ENCODE assay signal across 8 cellular contexts in genomic region chr9:97038551-97038908, GRCh38. TPM values are rescaled to one million over a fixed set of nuclear protein-coding genes. Genes with fewer than 3 reads are reported as not detected.
A peak's percentile ranks its signal among the peaks of the same experiment; 100 is the strongest.
DNase-seq lines count a peak whose midpoint lies in the region; ATAC-seq and TF ChIP-seq lines count a peak whose summit lies in the region.

No MANE protein-coding gene starts in this region.

- H3K27me3 ChIP-seq in mucosa of stomach (ENCODE audit: control insufficient read depth, insufficient read depth, low read length): peaks cover 17% of the 10 kb centered on the region

- no peaks in the 10 kb centered on the region for H3K27me3 Mint-ChIP-seq in MCF 10A (ENCODE audit: insufficient read depth, unreplicated experiment)
- H3K27me3 Mint-ChIP-seq in activated T-helper 2 cell treated with anti-CD3 and anti-CD28 coated beads, Interferon-gamma antibody, Interleukin-2, Interleukin-4, amounts not matched to agents 10 μg/mL and 5 μg/mL and 100 μg/mL, durations not matched to agents 14 hours and 24 hours and 36 hours (ENCODE audit: low read depth): peaks cover 39% of the 10 kb centered on the region

- H3K9me3 ChIP-seq in mucosa of stomach (ENCODE audit: control insufficient read depth, low read length): no peaks in the 10 kb centered on the region

- intact Hi-C loops in MCF 10A (cut with micrococcal nuclease): loop anchor here (10.0 kb wide), 1 partner anchor 66 kb away; no protein-coding TSS in a partner anchor
- intact Hi-C loops in activated T-helper 2 cell treated with anti-CD3 and anti-CD28 coated beads, Interferon-gamma antibody, Interleukin-2, Interleukin-4, amounts not matched to agents 10 μg/mL and 5 μg/mL and 100 μg/mL, durations not matched to agents 14 hours and 24 hours and 36 hours (cut with micrococcal nuclease): loop anchor here (2.0 kb wide), 1 partner anchor 182 kb away; no protein-coding TSS in a partner anchor

- no peak for TF ChIP-seq CTCF in AG09309 (IDR thresholded peaks at IDR 0.05; ENCODE audit: control insufficient read depth, insufficient read depth, low read depth, low read length, missing control alignments)
- no peak for TF ChIP-seq CTCF in MCF 10A (IDR thresholded peaks at IDR 0.05; ENCODE audit: unreplicated experiment)

- no peaks in the 10 kb centered on the region for H3K36me3 Mint-ChIP-seq in MCF 10A (ENCODE audit: insufficient read depth, unreplicated experiment)
- no peaks in the 10 kb centered on the region for H3K36me3 Mint-ChIP-seq in activated T-helper 2 cell treated with anti-CD3 and anti-CD28 coated beads, Interferon-gamma antibody, Interleukin-2, Interleukin-4, amounts not matched to agents 10 μg/mL and 5 μg/mL and 100 μg/mL, durations not matched to agents 14 hours and 24 hours and 36 hours (ENCODE audit: low read depth)

- peak overlapping the region; percentile 49 for H3K27ac Mint-ChIP-seq in MCF 10A (ENCODE audit: low read depth, unreplicated experiment)
- no peak overlapping the region for H3K27ac Mint-ChIP-seq in activated T-helper 2 cell treated with anti-CD3 and anti-CD28 coated beads, Interferon-gamma antibody, Interleukin-2, Interleukin-4, amounts not matched to agents 10 μg/mL and 5 μg/mL and 100 μg/mL, durations not matched to agents 14 hours and 24 hours and 36 hours

- CTCF ChIA-PET in MCF 10A (lab: Yijun Ruan, JAX): no interaction called here

- H3K4me3 ChIP-seq in AG09309 (ENCODE audit: control insufficient read depth, low read depth, low read length) (peak overlapping the region; percentile 58), mucosa of stomach (ENCODE audit: low read length) (no peak overlapping the region)

- H3K4me1 Mint-ChIP-seq in MCF 10A (ENCODE audit: insufficient read depth, unreplicated experiment): no peaks in the 10 kb centered on the region
- peaks cover 6% of the 10 kb centered on the region for H3K4me1 Mint-ChIP-seq in activated T-helper 2 cell treated with anti-CD3 and anti-CD28 coated beads, Interferon-gamma antibody, Interleukin-2, Interleukin-4, amounts not matched to agents 10 μg/mL and 5 μg/mL and 100 μg/mL, durations not matched to agents 14 hours and 24 hours and 36 hours (ENCODE audit: low read depth)

- H3K36me3 ChIP-seq in mucosa of stomach (ENCODE audit: control insufficient read depth, insufficient read depth, low read length): no peaks in the 10 kb centered on the region

- H3K9ac ChIP-seq in mucosa of stomach (ENCODE audit: low read length): peak overlapping the region; percentile 41

- BruUV-seq in MCF 10A (replicated peaks; lab: Mats Ljungman, UMichigan): no TSS peak

- H3K4me3 Mint-ChIP-seq in MCF 10A (ENCODE audit: unreplicated experiment): peak overlapping the region; percentile 86
- no peak overlapping the region for H3K4me3 Mint-ChIP-seq in activated T-helper 2 cell treated with anti-CD3 and anti-CD28 coated beads, Interferon-gamma antibody, Interleukin-2, Interleukin-4, amounts not matched to agents 10 μg/mL and 5 μg/mL and 100 μg/mL, durations not matched to agents 14 hours and 24 hours and 36 hours (ENCODE audit: low read depth)

- ATAC-seq in HG02798 (IDR thresholded peaks at IDR 0.05; ENCODE audit: poor library complexity, unreplicated experiment) (peak; percentile 8), GM18873 (IDR thresholded peaks at IDR 0.05; ENCODE audit: low FRiP score, unreplicated experiment) (no peak)

- POLR2A ChIA-PET in MCF 10A (lab: Yijun Ruan, JAX): interaction anchor here (0.6 to 1.9 kb wide), 5 partner anchors 24 to 182 kb away, joined by 3 to 6 read pairs (median 3); no protein-coding TSS in a partner anchor

- H3K9me3 Mint-ChIP-seq in MCF 10A (ENCODE audit: unreplicated experiment): no peaks in the 10 kb centered on the region
- H3K9me3 Mint-ChIP-seq in activated T-helper 2 cell treated with anti-CD3 and anti-CD28 coated beads, Interferon-gamma antibody, Interleukin-2, Interleukin-4, amounts not matched to agents 10 μg/mL and 5 μg/mL and 100 μg/mL, durations not matched to agents 14 hours and 24 hours and 36 hours: no peaks in the 10 kb centered on the region

- DNase-seq in AG09309 (ENCODE audit: low read depth): no peak
- no peak for DNase-seq in MCF 10A (ENCODE audit: unreplicated experiment)
- DNase-seq in NCI-H1092 treated with DMSO at 0.1 percent for 48 hours (lab: John Stamatoyannopoulos, UW): no peak
- no peak for DNase-seq in activated CD4-positive, alpha-beta T cell treated with anti-CD3 and anti-CD28 coated beads for 1 hour
- DNase-seq in activated T-helper 2 cell treated with anti-CD3 and anti-CD28 coated beads, Interferon-gamma antibody, Interleukin-2, Interleukin-4, amounts not matched to agents 10 μg/mL and 5 μg/mL and 100 μg/mL, durations not matched to agents 14 hours and 24 hours and 36 hours (ENCODE audit: low spot score): no peak

- H3K4me1 ChIP-seq in mucosa of stomach (ENCODE audit: control insufficient read depth, insufficient read depth, low read length): peaks cover 9% of the 10 kb centered on the region

RNA-seq across cellular contexts. Expression of gene CTSV, which starts 0.4 kb away (rescaled TPM):
- total RNA-seq in MCF 10A (2022): 1.9 and 2.8 TPM in 2 replicates
- total RNA-seq in activated T-helper 2 cell treated with anti-CD3 and anti-CD28 coated beads, Interferon-gamma antibody, Interleukin-2, Interleukin-4, amounts not matched to agents 10 μg/mL and 5 μg/mL and 100 μg/mL, durations not matched to agents 14 hours and 24 hours and 36 hours: 0.48 and 0.78 TPM in 2 replicates
